In genomic region chrX:119455264-119455663, GRCh38 we compare ENCODE assay signal across 23 cellular contexts. TPM values are rescaled to one million over a fixed set of nuclear protein-coding genes. Genes with fewer than 3 reads are reported as not detected.
A peak's percentile ranks its signal among the peaks of the same experiment; 100 is the strongest.
DNase-seq lines count a peak whose midpoint lies in the region; ATAC-seq, FAIRE-seq and TF ChIP-seq lines count a peak whose summit lies in the region.
"Had no signal": no experiment of that assay in that cellular context is flagged by ENCODE, and none has a peak within 500 bp of the region (broad histone marks: within the 10 kb centered on the region; RNA-seq: fewer than 3 reads in every experiment).

No MANE protein-coding gene starts in this region.

- H3K9ac ChIP-seq in GM12878 (ENCODE audit: control insufficient read depth, insufficient read depth, low read length): no peak overlapping the region

- H3K27ac ChIP-seq in GM12878 (ENCODE audit: control insufficient read depth, insufficient read depth): no peak overlapping the region
- H3K27ac ChIP-seq: testis had no signal

- DNase-seq in AG10803 (ENCODE audit: low read depth) (peak; percentile 15), HFFc6 (peak; percentile 15), GM12878 (ENCODE audit: low read depth, low spot score) (no peak), fibroblast of the aortic adventitia (ENCODE audit: low read depth) (peak; percentile 10), H4 (ENCODE audit: low spot score) (no peak), NCI-H2081 treated with DMSO at 0.1 percent for 48 hours (lab: John Stamatoyannopoulos, UW) (no peak), T-helper 9 cell (no peak)
- DNase-seq: activated CD8-positive, alpha-beta memory T cell treated with anti-CD3 and anti-CD28 coated beads for 24 hours; activated naive CD4-positive, alpha-beta T cell treated with anti-CD3 and anti-CD28 coated beads, Interleukin-2, amount 10 ng/mL, durations not matched to agents 7 days and 5 days; activated T-cell treated with anti-CD3 and anti-CD28 coated beads, Interleukin-2, amount 50 U/mL, for 48 hours; NCI-H146; NCI-H2171; NCI-H526 treated with DMSO at 0.1 percent for 48 hours; stimulated activated CD4-positive, alpha-beta T cell treated with anti-CD3 and anti-CD28 coated beads, Interleukin-2, amount 100 ng/mL, for 24 hours; stimulated activated naive B cell treated with anti-CD40 and anti-IgM and Interleukin-4, amounts not matched to agents 10 μg/mL and 1 μg/mL and 100 μg/mL, for 72 hours; testis had no signal

- BruUV-seq in GM12878 (replicated peaks; lab: Mats Ljungman, UMichigan): no TSS peak

- no peaks in the 10 kb centered on the region; a peak in 1 of 4 replicates for H3K36me3 ChIP-seq in GM12878 (ENCODE audit: control insufficient read depth in 2 of 2, insufficient read depth in 2 of 2, low read length in 1 of 2)

- 88% methylated on average over 1 of the region's 1 CpG for WGBS in GM12878 (ENCODE audit: insufficient coverage, insufficient replicate concordance, low lambda C conversion rate, missing lambda C conversion rate)

- ATAC-seq in GM12878 (no peak), HG02642 (IDR thresholded peaks at IDR 0.05; ENCODE audit: poor library complexity, unreplicated experiment) (no peak)
- ATAC-seq: Right ventricle myocardium inferior; stimulated activated naive B cell treated with anti-CD40 and anti-IgM and Interleukin-4, amounts not matched to agents 10 μg/mL and 1 μg/mL and 100 μg/mL, for 72 hours had no signal

- CTCF ChIA-PET in GM12878 (lab: Yijun Ruan, JAX): interaction anchor here (1.2 kb wide), 1 partner anchor 336 kb away, joined by 3 read pairs; no protein-coding TSS in a partner anchor

- H3K27ac Mint-ChIP-seq in HFFc6: no peak overlapping the region; the same call in 1 of the 2 replicates
- H3K27ac Mint-ChIP-seq: activated naive CD4-positive, alpha-beta T cell treated with anti-CD3 and anti-CD28 coated beads, Interleukin-2, amount 10 ng/mL, durations not matched to agents 7 days and 5 days; stimulated activated naive B cell treated with anti-CD40 and anti-IgM and Interleukin-4, amounts not matched to agents 10 μg/mL and 1 μg/mL and 100 μg/mL, for 72 hours had no signal

- RAD21 ChIA-PET in GM12878 (lab: Charles Lee; ENCODE audit: unreplicated experiment): interaction anchor here (0.7 kb wide), 1 partner anchor 84 kb away, joined by 3 read pairs; no protein-coding TSS in a partner anchor

- TF ChIP-seq CTCF in AG10803 (conservative IDR thresholded peaks at IDR 0.05; ENCODE audit: low read length) (no peak), HFFc6 (IDR thresholded peaks at IDR 0.05) (no peak), GM12878 (IDR thresholded peaks at IDR 0.05 in 2 of 3, conservative IDR thresholded peaks at IDR 0.05 in 1 of 3; ENCODE audit: control insufficient read depth in 2 of 3, extremely low read depth in 1 of 3, insufficient read depth in 1 of 3, low read depth in 3 of 3, low read length in 3 of 3) (no peak), fibroblast of the aortic adventitia (IDR thresholded peaks at IDR 0.05; ENCODE audit: insufficient read depth, low read length) (no peak)

- H3K4me3 Mint-ChIP-seq in HFFc6: no peak overlapping the region
- H3K4me3 Mint-ChIP-seq: activated naive CD4-positive, alpha-beta T cell treated with anti-CD3 and anti-CD28 coated beads, Interleukin-2, amount 10 ng/mL, durations not matched to agents 7 days and 5 days; neural crest cell; stimulated activated naive B cell treated with anti-CD40 and anti-IgM and Interleukin-4, amounts not matched to agents 10 μg/mL and 1 μg/mL and 100 μg/mL, for 72 hours had no signal

- no peaks in the 10 kb centered on the region for H3K4me1 ChIP-seq in GM12878 (ENCODE audit: control insufficient read depth, insufficient read depth, low read length)
- H3K4me1 ChIP-seq: testis had no signal

- H3K4me3 ChIP-seq in AG10803 (ENCODE audit: low read length) (no peak overlapping the region), GM12878 (no peak overlapping the region), fibroblast of the aortic adventitia (ENCODE audit: low read depth, low read length) (no peak overlapping the region)
- H3K4me3 ChIP-seq: HAP-1, testis had no signal

- no peak overlapping the region for H2AFZ ChIP-seq in GM12878 (ENCODE audit: control insufficient read depth, low read depth, low read length)

- TF ChIP-seq RAD21 in GM12878 (IDR thresholded peaks at IDR 0.05; ENCODE audit: insufficient read depth, low read depth, low read length): no peak

- POLR2A ChIA-PET in GM12878 (lab: Charles Lee): interaction anchor here (0.5 to 0.7 kb wide), 2 partner anchors 46 to 55 kb away, joined by 4 to 7 read pairs; no protein-coding TSS in a partner anchor

- no peak for TF ChIP-seq POLR2A in GM12878 (IDR thresholded peaks at IDR 0.05; ENCODE audit: low read depth, low read length)

- peak; percentile 54 for FAIRE-seq in GM12878 (lab: Jason Lieb, UNC)
- FAIRE-seq: A204.1, G401.6, TTC549 had no signal

- H3K4me1 Mint-ChIP-seq in HFFc6 (ENCODE audit: low read depth): peaks cover 24% of the 10 kb centered on the region
- H3K4me1 Mint-ChIP-seq: activated naive CD4-positive, alpha-beta T cell treated with anti-CD3 and anti-CD28 coated beads, Interleukin-2, amount 10 ng/mL, durations not matched to agents 7 days and 5 days; neural crest cell; stimulated activated naive B cell treated with anti-CD40 and anti-IgM and Interleukin-4, amounts not matched to agents 10 μg/mL and 1 μg/mL and 100 μg/mL, for 72 hours had no signal

- in situ Hi-C loops in GM12878 (cut with MboI): no loop called here

- H3K27me3 Mint-ChIP-seq in HFFc6 (ENCODE audit: insufficient read depth): peaks cover 1% of the 10 kb centered on the region; the same call in 1 of the 2 replicates
- H3K27me3 Mint-ChIP-seq: stimulated activated naive B cell treated with anti-CD40 and anti-IgM and Interleukin-4, amounts not matched to agents 10 μg/mL and 1 μg/mL and 100 μg/mL, for 72 hours had no signal

- H3K27me3 ChIP-seq in GM12878 (replicated peaks in 1 of 2; ENCODE audit: control insufficient read depth in 2 of 2, insufficient read depth in 2 of 2, low read length in 1 of 2): no peaks in the 10 kb centered on the region
- H3K27me3 ChIP-seq: testis had no signal

- no peaks in the 10 kb centered on the region for H3K9me3 ChIP-seq in GM12878 (replicated peaks; ENCODE audit: control insufficient read depth, insufficient read depth, low read length)
- H3K9me3 ChIP-seq: HAP-1, testis had no signal

- H3K4me2 ChIP-seq in GM12878 (ENCODE audit: control insufficient read depth, insufficient read depth): no peak overlapping the region

- H3K36me3 Mint-ChIP-seq in HFFc6 (ENCODE audit: low read depth): peaks cover 12% of the 10 kb centered on the region
- H3K36me3 Mint-ChIP-seq: activated naive CD4-positive, alpha-beta T cell treated with anti-CD3 and anti-CD28 coated beads, Interleukin-2, amount 10 ng/mL, durations not matched to agents 7 days and 5 days had no signal

- intact Hi-C loops in GM12878 (cut with micrococcal nuclease; ENCODE audit: unreplicated experiment): no loop called here

- TF ChIP-seq EP300 in GM12878 (IDR thresholded peaks at IDR 0.05; ENCODE audit: borderline replicate concordance in 1 of 2, control insufficient read depth in 1 of 2, low read depth in 2 of 2, low read length in 2 of 2): no peak

- SMC1A ChIA-PET in GM12878 (lab: Charles Lee; ENCODE audit: uncharacterized antibody, unreplicated experiment): no interaction called here

- H4K20me1 ChIP-seq in GM12878 (ENCODE audit: control insufficient read depth, insufficient read depth): no peaks in the 10 kb centered on the region

- H3K79me2 ChIP-seq in GM12878 (ENCODE audit: control insufficient read depth, insufficient read depth, low read length): no peaks in the 10 kb centered on the region

- no peaks in the 10 kb centered on the region for H3K9me3 Mint-ChIP-seq in HFFc6
- H3K9me3 Mint-ChIP-seq: activated naive CD4-positive, alpha-beta T cell treated with anti-CD3 and anti-CD28 coated beads, Interleukin-2, amount 10 ng/mL, durations not matched to agents 7 days and 5 days; stimulated activated naive B cell treated with anti-CD40 and anti-IgM and Interleukin-4, amounts not matched to agents 10 μg/mL and 1 μg/mL and 100 μg/mL, for 72 hours had no signal

RNA-seq across cellular contexts. Expression of gene SLC25A5, which starts 13.0 kb away (rescaled TPM):
- 100 to 1,000 TPM; 223 to 296 (median 270) TPM for total RNA-seq in HFFc6 (2021; fragmentation: NEBNext Ultra II Directional; extraction: Animal tissue kit (Norgen Biotek cat#: 25700))
- total RNA-seq in GM12878 (2013; cell fraction: nucleolus; rRNA removed): 30.9 and 34.2 TPM in 2 replicates
- total RNA-seq in GM12878 (2014; rRNA removed) (397 and 425 TPM in 2 replicates), GM12878 (2014; rRNA removed; fragmentation: Illumina TruSeq; extraction: Trizol) (361 and 366 TPM in 2 replicates), GM12878 (2021) (625 and 628 TPM in 2 replicates), fibroblast of the aortic adventitia (ENCODE audit: low replicate concordance) (46.6 and 188 TPM in 2 replicates)
- 314 TPM for polyA plus RNA-seq in GM12878 (2011; ENCODE audit: low read depth)
- polyA plus RNA-seq in GM12878 (2011; rRNA removed) (282 and 438 TPM in 2 replicates), GM12878 (2014; fragmentation: Illumina TruSeq; extraction: Trizol) (464 and 490 TPM in 2 replicates), GM12878 (2014; fragmentation: Nextera tagmentation; extraction: Ambion mirVana) (1,000 to 10,000 TPM; 2,068 to 3,863 TPM), GM12878 (2014; rRNA removed) (602 and 608 TPM in 2 replicates), GM12878 (2016; fragmentation: Nextera tagmentation; extraction: Ambion mirVana) (100 to 1,000 TPM; 665 to 690 TPM)
- 707 and 822 TPM in 2 replicates for polyA plus RNA-seq in GM12878 (2011; cell fraction: cytosol; rRNA removed)
- 351 and 383 TPM in 2 replicates for polyA plus RNA-seq in GM12878 (2011; cell fraction: nucleus; rRNA removed)
- polyA plus RNA-seq in GM12878 (2012): 414 and 429 TPM in 2 replicates
- polyA minus RNA-seq in GM12878 (2011; rRNA and poly(A)+ RNA removed): 426 and 638 TPM in 2 replicates
- 204 and 215 TPM in 2 replicates for polyA minus RNA-seq in GM12878 (2011; cell fraction: cytosol; rRNA and poly(A)+ RNA removed)
- polyA minus RNA-seq in GM12878 (2011; cell fraction: nucleus; rRNA and poly(A)+ RNA removed): 53.8 and 75.2 TPM in 2 replicates
- total RNA-seq in H4 (2014; rRNA removed; shearing (Covaris generic)): 399 and 652 TPM in 2 replicates

RNA-seq across cellular contexts. Expression of gene SLC25A43, which starts 56.1 kb away (rescaled TPM):
- 10 to 100 TPM; 19.4 to 26.0 (median 22.7) TPM for total RNA-seq in HFFc6 (2021; fragmentation: NEBNext Ultra II Directional; extraction: Animal tissue kit (Norgen Biotek cat#: 25700))
- total RNA-seq in GM12878 (2013; cell fraction: nucleolus; rRNA removed): 10.9 and 11.2 TPM in 2 replicates
- total RNA-seq in GM12878 (2014; rRNA removed) (9.1 and 11.4 TPM in 2 replicates), GM12878 (2014; rRNA removed; fragmentation: Illumina TruSeq; extraction: Trizol) (7.8 and 8.7 TPM in 2 replicates), GM12878 (2021) (7.9 and 8.2 TPM in 2 replicates), fibroblast of the aortic adventitia (ENCODE audit: low replicate concordance) (9.3 and 22.9 TPM in 2 replicates)
- 4.5 TPM for polyA plus RNA-seq in GM12878 (2011; ENCODE audit: low read depth)
- polyA plus RNA-seq in GM12878 (2011; rRNA removed) (6.9 and 7.0 TPM in 2 replicates), GM12878 (2014; fragmentation: Illumina TruSeq; extraction: Trizol) (13.5 and 16.6 TPM in 2 replicates), GM12878 (2014; fragmentation: Nextera tagmentation; extraction: Ambion mirVana) (1 to 10 TPM; 2.5 to 3.0 TPM), GM12878 (2014; rRNA removed) (6.5 and 6.8 TPM in 2 replicates), GM12878 (2016; fragmentation: Nextera tagmentation; extraction: Ambion mirVana) (1 to 10 TPM; 6.3 to 6.7 TPM)
- polyA plus RNA-seq in GM12878 (2011; cell fraction: cytosol; rRNA removed): 6.1 and 9.3 TPM in 2 replicates
- 4.4 and 4.5 TPM in 2 replicates for polyA plus RNA-seq in GM12878 (2011; cell fraction: nucleus; rRNA removed)
- 6.7 and 9.0 TPM in 2 replicates for polyA plus RNA-seq in GM12878 (2012)
- 4.1 and 4.2 TPM in 2 replicates for polyA minus RNA-seq in GM12878 (2011; rRNA and poly(A)+ RNA removed)
- polyA minus RNA-seq in GM12878 (2011; cell fraction: cytosol; rRNA and poly(A)+ RNA removed): 1.7 and 2.0 TPM in 2 replicates
- polyA minus RNA-seq in GM12878 (2011; cell fraction: nucleus; rRNA and poly(A)+ RNA removed): 1.9 and 3.9 TPM in 2 replicates
- total RNA-seq in H4 (2014; rRNA removed; shearing (Covaris generic)): 21.5 and 22.0 TPM in 2 replicates

Comparison
In these comparisons a context has a peak if more than half of its experiments do, and no peak if none do; other contexts are left out.
1. DNase-seq: peak in AG10803 (single experiment), HFFc6 (single experiment) and fibroblast of the aortic adventitia (single experiment); none in GM12878 (single experiment), H4 (single experiment), NCI-H2081 treated with DMSO at 0.1 percent for 48 hours (single experiment) and T-helper 9 cell (single experiment).